ENCODE assay signal across 8 cellular contexts in the genomic region with DNA sequence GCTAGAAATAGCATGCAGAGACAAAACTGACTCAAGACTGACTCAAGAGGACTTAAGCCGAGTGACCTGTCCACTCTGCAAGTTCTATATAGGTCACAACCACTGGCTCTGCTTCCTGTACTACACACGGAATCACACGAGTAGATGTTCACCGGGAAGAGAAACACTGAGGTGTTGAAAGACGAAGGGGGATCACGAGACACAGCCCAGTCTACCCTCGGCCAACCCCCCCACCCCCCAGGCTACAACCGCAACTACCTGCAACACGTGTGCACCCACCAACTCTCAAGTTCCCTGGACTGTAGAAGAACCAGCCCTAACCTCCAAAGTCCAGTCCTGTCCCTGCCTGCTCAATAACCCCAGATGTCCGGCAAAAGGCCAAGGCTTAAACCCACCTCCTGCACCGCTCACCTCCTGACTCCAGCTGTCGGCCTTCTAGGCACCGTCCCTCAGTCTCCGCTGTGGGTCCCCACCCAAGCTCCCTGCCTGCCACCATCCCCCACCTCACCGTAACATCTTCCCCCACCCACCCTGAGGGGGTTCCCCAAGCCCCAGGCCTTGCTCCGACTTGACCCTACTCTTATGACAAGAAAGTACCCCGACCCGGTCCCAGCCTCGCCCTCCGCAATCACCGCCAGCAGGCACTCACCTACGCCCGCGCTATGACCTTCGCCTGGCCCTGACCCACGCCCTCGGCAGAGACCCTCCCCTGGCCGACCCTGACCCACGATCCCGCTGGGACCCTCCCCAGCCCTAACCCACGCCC. TPM values are rescaled to one million over a fixed set of nuclear protein-coding genes. Genes with fewer than 3 reads are reported as not detected.
DNase-seq lines count a peak whose midpoint lies in the region; TF ChIP-seq lines count a peak whose summit lies in the region.

No MANE protein-coding gene starts in this region.

- peak; percentile 23 for DNase-seq in stimulated activated CD4-positive, alpha-beta T cell treated with anti-CD3 and anti-CD28 coated beads, Interleukin-15, amount 100 ng/mL, for 24 hours
- DNase-seq in stimulated activated CD4-positive, alpha-beta T cell treated with anti-CD3 and anti-CD28 coated beads, Interleukin-4, amount 100 ng/mL, for 4 hours, result no peak
- DNase-seq in ascending aorta (ENCODE audit: low spot score in 2 of 2), result peak in 1 of 2 donors; percentile 63
- DNase-seq in stimulated activated CD8-positive, alpha-beta memory T cell treated with anti-CD3 and anti-CD28 coated beads, Interleukin-4, amount 100 ng/mL, for 48 hours, result peak; percentile 45
- DNase-seq in KG1 (lab: John Stamatoyannopoulos, UW), result no peak
- no peak for DNase-seq in globus pallidus (ENCODE audit: low spot score)

- H3K27me3 ChIP-seq in KMS-11 (ENCODE audit: insufficient read depth, low read depth), result no peaks in the 10 kb centered on the region
- H3K27me3 ChIP-seq in ascending aorta, result no peaks in the 10 kb centered on the region

- TF ChIP-seq CTCF in KMS-11 (conservative IDR thresholded peaks at IDR 0.05; ENCODE audit: low read depth, low read length) (no peak), ascending aorta (IDR thresholded peaks at IDR 0.05) (no peak)

- H3K4me3 ChIP-seq in KMS-11 (IDR thresholded peaks at IDR 0.05; ENCODE audit: insufficient read depth, low read depth, low read length) (no peak overlapping the region), ascending aorta (peak overlapping the region; percentile 76 to 82), iPS-18c (ENCODE audit: insufficient read depth, low read depth, low read length) (peak overlapping the region; percentile 96)

- H2AFZ ChIP-seq in KMS-11 (ENCODE audit: low read depth), result peak overlapping the region; percentile 30; the same call in 1 of the 2 replicates

- intact Hi-C loops in ascending aorta (cut with DNase I), result loop anchor here (5.0 to 10.0 kb wide), 3 partner anchors 223 to 416 kb away; a partner anchor contains a TSS

- H3K9ac ChIP-seq in KMS-11, result peak overlapping the region; percentile 78

- peak overlapping the region; percentile 52 for H3K27ac ChIP-seq in KMS-11
- peak overlapping the region; percentile 88 for H3K27ac ChIP-seq in ascending aorta

- H3K4me1 ChIP-seq in KMS-11 (ENCODE audit: low read depth, poor library complexity, severe bottlenecking), result peaks cover 11% of the 10 kb centered on the region
- peaks cover 11 to 26% of the 10 kb centered on the region in 2 donors for H3K4me1 ChIP-seq in ascending aorta

- H3K36me3 ChIP-seq in KMS-11 (ENCODE audit: insufficient read depth) (no peaks in the 10 kb centered on the region), ascending aorta (no peaks in the 10 kb centered on the region)

- peak overlapping the region; percentile 42; the same call in 1 of the 2 replicates for H3K4me2 ChIP-seq in KMS-11

- no peaks in the 10 kb centered on the region for H4K20me1 ChIP-seq in KMS-11 (ENCODE audit: insufficient read depth)

- peaks cover 43% of the 10 kb centered on the region for H3K79me2 ChIP-seq in KMS-11 (ENCODE audit: insufficient read depth, low read depth)

- H3K9me3 ChIP-seq in ascending aorta (no peaks in the 10 kb centered on the region), iPS-18c (ENCODE audit: control insufficient read depth, insufficient read depth, low read length) (no peaks in the 10 kb centered on the region)

RNA-seq across cellular contexts. Expression of a gene that starts 0.7 kb away (rescaled TPM):
- 87.3 TPM for total RNA-seq in ascending aorta

RNA-seq across cellular contexts. Expression of a gene that starts 0.9 kb away (rescaled TPM):
- total RNA-seq in ascending aorta, result 41.2 TPM

RNA-seq across cellular contexts. Expression of a gene that starts 42.0 kb away (rescaled TPM):
- total RNA-seq in ascending aorta, result 20.1 TPM

RNA-seq across cellular contexts. Expression of a gene that starts 55.5 kb away (rescaled TPM):
- total RNA-seq in ascending aorta, result 118 TPM

Comparison
In these comparisons a context has a peak if more than half of its experiments do, and no peak if none do; other contexts are left out.
1. DNase-seq: peak in stimulated activated CD4-positive, alpha-beta T cell treated with anti-CD3 and anti-CD28 coated beads, Interleukin-15, amount 100 ng/mL, for 24 hours (single experiment) and stimulated activated CD8-positive, alpha-beta memory T cell treated with anti-CD3 and anti-CD28 coated beads, Interleukin-4, amount 100 ng/mL, for 48 hours (single experiment); none in stimulated activated CD4-positive, alpha-beta T cell treated with anti-CD3 and anti-CD28 coated beads, Interleukin-4, amount 100 ng/mL, for 4 hours (0 of 2), KG1 (single experiment) and globus pallidus (single experiment).